Comparison of ENCODE assay signal across 15 cellular contexts in genomic region chr10:97019213-97019844, GRCh38.
DNase-seq lines count a peak whose midpoint lies in the region; ATAC-seq and TF ChIP-seq lines count a peak whose summit lies in the region.
"Had no signal": no experiment of that assay in that cellular context is flagged by ENCODE, and none has a peak within 500 bp of the region (broad histone marks: within the 10 kb centered on the region; RNA-seq: fewer than 3 reads in every experiment).

No MANE protein-coding gene starts in this region.

- H3K4me3 ChIP-seq in adrenal gland (no peak overlapping the region), coronary artery (no peak overlapping the region)
- H3K4me3 ChIP-seq: A549, GM23338 had no signal

- H3K27me3 Mint-ChIP-seq in natural killer cell treated with Interleukin-12 subunit alpha and Interleukin-12 subunit beta and Interleukin-15 and Interleukin-18, amount 100 ng/mL, for 72 hours = no peaks in the 10 kb centered on the region
- H3K27me3 Mint-ChIP-seq in natural killer cell (ENCODE audit: low read depth in 2 of 2) (no peaks in the 10 kb centered on the region), chondrocyte (ENCODE audit: low read depth) (no peaks in the 10 kb centered on the region)
- H3K27me3 Mint-ChIP-seq: CD8-positive, alpha-beta memory T cell had no signal

- H3K4me3 Mint-ChIP-seq in natural killer cell treated with Interleukin-12 subunit alpha and Interleukin-12 subunit beta and Interleukin-15 and Interleukin-18, amount 100 ng/mL, for 72 hours = no peak overlapping the region
- H3K4me3 Mint-ChIP-seq in natural killer cell (no peak overlapping the region), chondrocyte (ENCODE audit: unreplicated experiment) (no peak overlapping the region)
- H3K4me3 Mint-ChIP-seq: CD8-positive, alpha-beta memory T cell; GM23338 had no signal

- no peak overlapping the region for H3K27ac ChIP-seq in adrenal gland
- H3K27ac ChIP-seq in coronary artery = no peak overlapping the region
- H3K27ac ChIP-seq: A549 had no signal

- no peaks in the 10 kb centered on the region for H3K27me3 ChIP-seq in adrenal gland
- H3K27me3 ChIP-seq: BE2C had no signal

- H3K9me3 Mint-ChIP-seq in natural killer cell treated with Interleukin-12 subunit alpha and Interleukin-12 subunit beta and Interleukin-15 and Interleukin-18, amount 100 ng/mL, for 72 hours = no peaks in the 10 kb centered on the region
- H3K9me3 Mint-ChIP-seq in natural killer cell (no peaks in the 10 kb centered on the region), chondrocyte (ENCODE audit: low read depth) (no peaks in the 10 kb centered on the region)
- H3K9me3 Mint-ChIP-seq: CD8-positive, alpha-beta memory T cell; GM23338 had no signal

- TF ChIP-seq CTCF in natural killer cell (IDR thresholded peaks at IDR 0.05) = no peak
- TF ChIP-seq CTCF in chondrocyte (IDR thresholded peaks at IDR 0.05) = no peak
- no peak for TF ChIP-seq CTCF in adrenal gland (IDR thresholded peaks at IDR 0.05)
- no peak for TF ChIP-seq CTCF in coronary artery (IDR thresholded peaks at IDR 0.05)

- peaks cover 17 to 22% of the 10 kb centered on the region in 2 donors for H3K4me1 ChIP-seq in adrenal gland (replicated peaks in 1 of 2)
- H3K4me1 ChIP-seq: BE2C had no signal

- H3K27ac Mint-ChIP-seq in natural killer cell treated with Interleukin-12 subunit alpha and Interleukin-12 subunit beta and Interleukin-15 and Interleukin-18, amount 100 ng/mL, for 72 hours = no peak overlapping the region
- H3K27ac Mint-ChIP-seq in natural killer cell (no peak overlapping the region), chondrocyte (ENCODE audit: unreplicated experiment) (no peak overlapping the region)
- H3K27ac Mint-ChIP-seq: CD8-positive, alpha-beta memory T cell; GM23338 had no signal

- intact Hi-C loops in natural killer cell (cut with micrococcal nuclease) = no loop called here
- intact Hi-C loops in posterior vena cava (cut with DNase I) = no loop called here
- intact Hi-C loops in adrenal gland (cut with DNase I) = no loop called here

- H3K9me3 ChIP-seq in adrenal gland (replicated peaks in 1 of 3) = no peaks in the 10 kb centered on the region
- H3K9me3 ChIP-seq: A549, BE2C, Caco-2 had no signal

- no peak for ATAC-seq in natural killer cell treated with Interleukin-12 subunit alpha and Interleukin-12 subunit beta and Interleukin-15 and Interleukin-18, amount 100 ng/mL, for 72 hours
- ATAC-seq in natural killer cell (no peak), HG03432 (IDR thresholded peaks at IDR 0.05; ENCODE audit: unreplicated experiment) (no peak)
- ATAC-seq: A549, GM23338 had no signal

- no peaks in the 10 kb centered on the region for H3K36me3 ChIP-seq in adrenal gland (replicated peaks in 1 of 2)
- H3K36me3 ChIP-seq: BE2C had no signal

- H3K36me3 Mint-ChIP-seq in natural killer cell treated with Interleukin-12 subunit alpha and Interleukin-12 subunit beta and Interleukin-15 and Interleukin-18, amount 100 ng/mL, for 72 hours = no peaks in the 10 kb centered on the region
- H3K36me3 Mint-ChIP-seq in natural killer cell = no peaks in the 10 kb centered on the region
- no peaks in the 10 kb centered on the region for H3K36me3 Mint-ChIP-seq in chondrocyte (ENCODE audit: low read depth)
- H3K36me3 Mint-ChIP-seq: CD8-positive, alpha-beta memory T cell had no signal

- peaks cover 17 to 34% of the 10 kb centered on the region in 2 donors for H3K4me1 Mint-ChIP-seq in natural killer cell treated with Interleukin-12 subunit alpha and Interleukin-12 subunit beta and Interleukin-15 and Interleukin-18, amount 100 ng/mL, for 72 hours (ENCODE audit: low read depth in 2 of 2)
- peaks cover 7 to 23% of the 10 kb centered on the region in 2 donors for H3K4me1 Mint-ChIP-seq in natural killer cell
- H3K4me1 Mint-ChIP-seq in chondrocyte (ENCODE audit: low read depth) = peaks cover 39% of the 10 kb centered on the region

- WGBS in adrenal gland, 4 donors = 93 to 94% (median 93%) methylated on average over 11 to 12 of the region's 12 CpGs

- peak; percentile 31 for DNase-seq in natural killer cell treated with Interleukin-12 subunit alpha and Interleukin-12 subunit beta and Interleukin-15 and Interleukin-18, amount 100 ng/mL, for 72 hours (ENCODE audit: low spot score)
- DNase-seq in natural killer cell (no peak), chondrocyte (ENCODE audit: low spot score) (peak; percentile 54), posterior vena cava (ENCODE audit: low spot score) (peak; percentile 66), adrenal gland (no peak), coronary artery (ENCODE audit: low spot score) (no peak)
- DNase-seq: BE2C; Caco-2; CD8-positive, alpha-beta memory T cell; DND-41; GDM1; H7 had no signal

- no peak for TF ChIP-seq POLR2A in adrenal gland (IDR thresholded peaks at IDR 0.05)

Comparison
In these comparisons a context has a peak if more than half of its experiments do, and no peak if none do; other contexts are left out.
1. DNase-seq: peak in natural killer cell treated with Interleukin-12 subunit alpha and Interleukin-12 subunit beta and Interleukin-15 and Interleukin-18, amount 100 ng/mL, for 72 hours (single experiment), chondrocyte (single experiment) and posterior vena cava (single experiment); none in natural killer cell (single experiment), adrenal gland (0 of 7) and coronary artery (single experiment).